In genomic region chr9:124499214-124499613, GRCh38 we compare ENCODE assay signal across 1 cellular context.
TF ChIP-seq lines count a peak whose summit lies in the region.

No MANE protein-coding gene starts in this region.

TF ChIP-seq in HepG2, 621 proteins besides CTCF, POLR2A, EP300 and RAD21:
- TF ChIP-seq ZNF335 (CRISPR knock-in tag; IDR thresholded peaks at IDR 0.05) (no peak), ZNF484 (CRISPR knock-in tag; IDR thresholded peaks at IDR 0.05; ENCODE audit: borderline replicate concordance, low read depth) (no peak), KLF11 (CRISPR knock-in tag; IDR thresholded peaks at IDR 0.05) (no peak), ZNF331 (CRISPR knock-in tag; IDR thresholded peaks at IDR 0.05) (no peak), ELF3 (CRISPR knock-in tag; IDR thresholded peaks at IDR 0.05) (no peak), ZNF816 (CRISPR knock-in tag; IDR thresholded peaks at IDR 0.05; ENCODE audit: borderline replicate concordance) (no peak), ZBTB7A (CRISPR knock-in tag; IDR thresholded peaks at IDR 0.05) (no peak), ZNF431 (CRISPR knock-in tag; IDR thresholded peaks at IDR 0.05; ENCODE audit: borderline replicate concordance, low read depth) (no peak), IRX3 (CRISPR knock-in tag; IDR thresholded peaks at IDR 0.05; ENCODE audit: borderline replicate concordance, low read depth) (no peak), ZFP36L1 (CRISPR knock-in tag; IDR thresholded peaks at IDR 0.05) (no peak), ZNF225 (CRISPR knock-in tag; IDR thresholded peaks at IDR 0.05) (no peak), CAMTA2 (CRISPR knock-in tag; IDR thresholded peaks at IDR 0.05; ENCODE audit: borderline replicate concordance) (no peak), CHD2 (IDR thresholded peaks at IDR 0.05; ENCODE audit: low read depth, low read length) (no peak), AKNA (CRISPR knock-in tag; IDR thresholded peaks at IDR 0.05; ENCODE audit: borderline replicate concordance) (no peak), POLR2AphosphoS2 (IDR thresholded peaks at IDR 0.05; ENCODE audit: low read depth, low read length) (no peak), ZFYVE20 (CRISPR knock-in tag; IDR thresholded peaks at IDR 0.05; ENCODE audit: borderline replicate concordance, low read depth) (no peak), ZNF530 (CRISPR knock-in tag; IDR thresholded peaks at IDR 0.05; ENCODE audit: low read depth) (no peak)
- TF ChIP-seq, protein P1, sequence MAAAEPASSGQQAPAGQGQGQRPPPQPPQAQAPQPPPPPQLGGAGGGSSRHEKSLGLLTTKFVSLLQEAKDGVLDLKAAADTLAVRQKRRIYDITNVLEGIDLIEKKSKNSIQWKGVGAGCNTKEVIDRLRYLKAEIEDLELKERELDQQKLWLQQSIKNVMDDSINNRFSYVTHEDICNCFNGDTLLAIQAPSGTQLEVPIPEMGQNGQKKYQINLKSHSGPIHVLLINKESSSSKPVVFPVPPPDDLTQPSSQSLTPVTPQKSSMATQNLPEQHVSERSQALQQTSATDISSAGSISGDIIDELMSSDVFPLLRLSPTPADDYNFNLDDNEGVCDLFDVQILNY (CRISPR knock-in tag; conservative IDR thresholded peaks at IDR 0.05) = no peak
TF ChIP-seq in HepG2: peak in this region for 0.
